ENCODE assay signal across 8 cellular contexts in genomic region chr19:35013047-35013819, GRCh38. TPM values are rescaled to one million over a fixed set of nuclear protein-coding genes. Genes with fewer than 3 reads are reported as not detected.
DNase-seq lines count a peak whose midpoint lies in the region; ATAC-seq and TF ChIP-seq lines count a peak whose summit lies in the region.

No MANE protein-coding gene starts in this region.

- CTCF ChIA-PET in AG04450 (lab: Charles Lee): interaction anchor here (0.6 to 2.1 kb wide), 6 partner anchors 10 to 54 kb away, joined by 3 to 31 read pairs (median 4); no protein-coding TSS in a partner anchor
- CTCF ChIA-PET in RWPE1 (lab: Yijun Ruan, JAX): no interaction called here

- H3F3A ChIP-seq in GM23338 (replicated peaks; ENCODE audit: low read depth): peaks cover 33% of the 10 kb centered on the region

- H2AFZ ChIP-seq in GM23338: no peak overlapping the region

- H3K4me3 Mint-ChIP-seq in GM23338: no peak overlapping the region; the same call in 2 of the 3 replicates

- H3K4me1 Mint-ChIP-seq in GM23338: peaks cover 4% of the 10 kb centered on the region; the same call in 1 of the 3 replicates

- H3K9me2 ChIP-seq in GM23338 (ENCODE audit: insufficient read depth): no peaks in the 10 kb centered on the region

- no peaks in the 10 kb centered on the region; the same call in 1 of the 2 replicates for H3K9me3 ChIP-seq in AG04450 (ENCODE audit: control insufficient read depth, insufficient read depth, low read length)

- H3K27ac ChIP-seq in AG04450 (ENCODE audit: low read depth, low read length) (no peak overlapping the region), GM23338 (ENCODE audit: low read depth) (peak overlapping the region; percentile 45; the same call in 1 of the 2 replicates), RWPE1 (peak overlapping the region; percentile 18), foreskin keratinocyte (no peak overlapping the region)

- intact Hi-C loops in posterior vena cava (cut with DNase I): loop anchor here in 1 of 2 donors (5.0 kb wide), 1 partner anchor 41 kb away; no protein-coding TSS in a partner anchor

- H3K4me1 ChIP-seq in GM23338 (ENCODE audit: insufficient read depth): no peaks in the 10 kb centered on the region
- H3K4me1 ChIP-seq in foreskin keratinocyte: no peaks in the 10 kb centered on the region

- H3K27ac Mint-ChIP-seq in GM23338: no peak overlapping the region; the same call in 1 of the 2 replicates

- POLR2A ChIA-PET in AG04450 (lab: Yijun Ruan, JAX) (no interaction called here), RWPE1 (lab: Yijun Ruan, JAX; ENCODE audit: low non-redundant PET) (no interaction called here)

- DNase-seq in AG04450 (ENCODE audit: low read depth, low spot score) (no peak), GM23338 (ENCODE audit: low spot score) (peak; percentile 87), RWPE1 (ENCODE audit: low spot score) (no peak), foreskin keratinocyte (no peak), posterior vena cava (ENCODE audit: low spot score) (peak; percentile 94), ureter (ENCODE audit: low spot score) (peak; percentile 76), cerebellar nuclear complex (lab: John Stamatoyannopoulos, UW) (no peak)
- peak; percentile 73 for DNase-seq in activated effector memory CD4-positive, alpha-beta T cell treated with Interleukin-2 at 50 U/mL for 16 hours

- peaks cover 6% of the 10 kb centered on the region for H3K79me2 ChIP-seq in GM23338 (replicated peaks; ENCODE audit: insufficient read depth)

- H3K4me3 ChIP-seq in AG04450 (ENCODE audit: low read depth, low read length) (no peak overlapping the region), GM23338 (no peak overlapping the region)

- peak; percentile 94 for ATAC-seq in GM23338
- peak; percentile 69 for ATAC-seq in foreskin keratinocyte

- no peaks in the 10 kb centered on the region; the same call in 2 of the 3 replicates for H3K9me3 Mint-ChIP-seq in GM23338

- no peaks in the 10 kb centered on the region for H3K27me3 ChIP-seq in AG04450 (ENCODE audit: control insufficient read depth, insufficient read depth, low read length)
- H3K27me3 ChIP-seq in GM23338 (ENCODE audit: insufficient read depth): no peaks in the 10 kb centered on the region
- no peaks in the 10 kb centered on the region for H3K27me3 ChIP-seq in foreskin keratinocyte

- TF ChIP-seq CTCF in AG04450 (IDR thresholded peaks at IDR 0.05; ENCODE audit: low read depth, low read length) (peak; percentile 97), GM23338 (conservative IDR thresholded peaks at IDR 0.05; ENCODE audit: low read depth in 2 of 2) (peak; percentile 92 to 95), RWPE1 (conservative IDR thresholded peaks at IDR 0.05; ENCODE audit: low read depth) (peak; percentile 66; the same call in 1 of the 2 replicates), foreskin keratinocyte (conservative IDR thresholded peaks at IDR 0.05) (peak; percentile 87)

- H3K36me3 ChIP-seq in GM23338 (ENCODE audit: insufficient read depth): peaks cover 69% of the 10 kb centered on the region

- H3K27me3 Mint-ChIP-seq in GM23338 (ENCODE audit: insufficient read depth, low read depth, poor library complexity): peaks cover 22% of the 10 kb centered on the region

- no peak overlapping the region for H3K4me2 ChIP-seq in GM23338

- H3K36me3 Mint-ChIP-seq in GM23338 (ENCODE audit: low read depth): peaks cover 95% of the 10 kb centered on the region

- peaks cover 21% of the 10 kb centered on the region for H4K20me1 ChIP-seq in GM23338 (replicated peaks; ENCODE audit: insufficient read depth)

TF ChIP-seq in GM23338, 12 proteins besides CTCF, POLR2A, EP300 and RAD21:
- TF ChIP-seq STAT1 (IDR thresholded peaks at IDR 0.05; ENCODE audit: unreplicated experiment) (no peak), POLR2AphosphoS5 (IDR thresholded peaks at IDR 0.05; ENCODE audit: low read depth) (peak; percentile 52; the same call in 1 of the 2 replicates)
TF ChIP-seq in GM23338: peak in this region for 1.

RNA-seq across cellular contexts. Expression of gene GRAMD1A, which starts 13.1 kb away (rescaled TPM):
- polyA plus RNA-seq in AG04450 (2011; rRNA removed) (53.2 and 57.7 TPM in 2 replicates), GM23338 (2016; fragmentation: Nextera tagmentation; extraction: Ambion mirVana) (122 and 125 TPM in 2 replicates), foreskin keratinocyte (34.0 and 38.7 TPM in 2 replicates)
- polyA minus RNA-seq in AG04450 (2011; rRNA and poly(A)+ RNA removed): 61.5 and 72.9 TPM in 2 replicates
- 141 and 174 TPM in 2 replicates for total RNA-seq in GM23338 (2014; rRNA removed; shearing (Covaris generic))
- total RNA-seq in foreskin keratinocyte (26.4 and 27.5 TPM in 2 replicates), posterior vena cava (10 to 100 TPM; 83.0 to 87.0 TPM), ureter (71.3 TPM)

RNA-seq across cellular contexts. Expression of gene SCN1B, which starts 17.0 kb away (rescaled TPM):
- polyA plus RNA-seq in AG04450 (2011; rRNA removed) (5.7 and 5.8 TPM in 2 replicates), GM23338 (2016; fragmentation: Nextera tagmentation; extraction: Ambion mirVana) (1.7 and 1.8 TPM in 2 replicates), foreskin keratinocyte (0.25 and 0.43 TPM in 2 replicates)
- 3.0 and 5.1 TPM in 2 replicates for polyA minus RNA-seq in AG04450 (2011; rRNA and poly(A)+ RNA removed)
- total RNA-seq in GM23338 (2014; rRNA removed; shearing (Covaris generic)): 3.4 and 4.8 TPM in 2 replicates
- total RNA-seq in foreskin keratinocyte (0.21 and 0.48 TPM in 2 replicates), posterior vena cava (10 to 100 TPM; 30.8 to 42.4 TPM), ureter (9.8 TPM)

RNA-seq across cellular contexts. Expression of gene HPN, which starts 28.3 kb away (rescaled TPM):
- not detected in 2 replicates for polyA plus RNA-seq in AG04450 (2011; rRNA removed)
- not detected in 2 replicates for polyA minus RNA-seq in AG04450 (2011; rRNA and poly(A)+ RNA removed)
- 16.2 and 17.4 TPM in 2 replicates for total RNA-seq in GM23338 (2014; rRNA removed; shearing (Covaris generic))
- polyA plus RNA-seq in GM23338 (2016; fragmentation: Nextera tagmentation; extraction: Ambion mirVana): 14.0 and 14.6 TPM in 2 replicates
- total RNA-seq in foreskin keratinocyte: not detected in 2 replicates
- not detected in 2 replicates for polyA plus RNA-seq in foreskin keratinocyte
- total RNA-seq in posterior vena cava: 1 to 10 TPM in 1 of 2 donors, under 1 TPM in 1; 1.00 to 1.7 TPM
- 0.73 TPM for total RNA-seq in ureter

RNA-seq across cellular contexts. Expression of gene ZNF792, which starts 49.2 kb away (rescaled TPM):
- polyA plus RNA-seq in AG04450 (2011; rRNA removed) (3.9 and 4.0 TPM in 2 replicates), GM23338 (2016; fragmentation: Nextera tagmentation; extraction: Ambion mirVana) (1.3 and 1.6 TPM in 2 replicates), foreskin keratinocyte (0.72 and 0.95 TPM in 2 replicates)
- polyA minus RNA-seq in AG04450 (2011; rRNA and poly(A)+ RNA removed): 11.1 and 11.7 TPM in 2 replicates
- 8.8 and 12.8 TPM in 2 replicates for total RNA-seq in GM23338 (2014; rRNA removed; shearing (Covaris generic))
- total RNA-seq in foreskin keratinocyte (3.2 and 3.6 TPM in 2 replicates), posterior vena cava (1 to 10 TPM; 4.9 to 6.2 TPM), ureter (10.2 TPM)

Comparison
In these comparisons a context has a peak if more than half of its experiments do, and no peak if none do; other contexts are left out.
1. DNase-seq: peak in GM23338 (single experiment), activated effector memory CD4-positive, alpha-beta T cell treated with Interleukin-2 at 50 U/mL for 16 hours (single experiment), posterior vena cava (single experiment) and ureter (single experiment); none in AG04450 (single experiment), RWPE1 (single experiment), foreskin keratinocyte (0 of 2) and cerebellar nuclear complex (0 of 2).
2. H3K27ac ChIP-seq: peak in GM23338 (single experiment) and RWPE1 (single experiment); none in AG04450 (single experiment) and foreskin keratinocyte (single experiment).
3. Peak in every context shown above with its lines, with median percentiles within 50 percentile points of each other: CTCF ChIP-seq.